ENCODE assay signal across 3 cellular contexts in genomic region chr20:35772563-35773058, GRCh38.
TF ChIP-seq lines count a peak whose summit lies in the region.

No MANE protein-coding gene starts in this region.

TF ChIP-seq in SK-N-SH, 30 proteins besides CTCF, POLR2A, EP300 and RAD21 (continued from another document):
- TF ChIP-seq FOXJ3 (CRISPR knock-in tag; IDR thresholded peaks at IDR 0.05) (no peak), PBX3 (IDR thresholded peaks at IDR 0.05) (no peak), TEAD4 (IDR thresholded peaks at IDR 0.05; ENCODE audit: borderline replicate concordance, insufficient read depth) (no peak), GATA2 (CRISPR knock-in tag; IDR thresholded peaks at IDR 0.05) (no peak), EZH2phosphoT487 (IDR thresholded peaks at IDR 0.05; ENCODE audit: borderline replicate concordance, low read depth) (no peak), CHD2 (IDR thresholded peaks at IDR 0.05; ENCODE audit: low read length, partially characterized antibody) (no peak), RXRA (IDR thresholded peaks at IDR 0.05; ENCODE audit: borderline replicate concordance, low read depth) (no peak), REST (IDR thresholded peaks at IDR 0.05; ENCODE audit: low read depth, low read length) (no peak), ZBTB33 (IDR thresholded peaks at IDR 0.05; ENCODE audit: borderline replicate concordance, low read depth) (no peak), YY1 (IDR thresholded peaks at IDR 0.05; ENCODE audit: low read depth) (no peak), MAX (IDR thresholded peaks at IDR 0.05; ENCODE audit: low read depth) (no peak), TCF12 (IDR thresholded peaks at IDR 0.05) (no peak)

TF ChIP-seq in SK-N-SH treated with all-trans-retinoic acid at 6 μM for 48 hours, 23 proteins besides CTCF, POLR2A, EP300 and RAD21 (continued from another document):
- no peak for TF ChIP-seq ZC3H10 (CRISPR knock-in tag; IDR thresholded peaks at IDR 0.05)
- no peak for TF ChIP-seq PPARA (CRISPR knock-in tag; IDR thresholded peaks at IDR 0.05; ENCODE audit: borderline replicate concordance)
- TF ChIP-seq ARNTL (CRISPR knock-in tag; IDR thresholded peaks at IDR 0.05; ENCODE audit: borderline replicate concordance, low read depth): no peak
- TF ChIP-seq ISL1 (CRISPR knock-in tag; IDR thresholded peaks at IDR 0.05): no peak
- TF ChIP-seq POU6F1 (CRISPR knock-in tag; IDR thresholded peaks at IDR 0.05; ENCODE audit: borderline replicate concordance, low read depth): no peak
- TF ChIP-seq ESRRG (CRISPR knock-in tag; IDR thresholded peaks at IDR 0.05): no peak
- no peak for TF ChIP-seq ZNF8 (CRISPR knock-in tag; IDR thresholded peaks at IDR 0.05)
- no peak for TF ChIP-seq CSRNP3 (CRISPR knock-in tag; IDR thresholded peaks at IDR 0.05)
- no peak for TF ChIP-seq BACH2 (CRISPR knock-in tag; IDR thresholded peaks at IDR 0.05; ENCODE audit: borderline replicate concordance)
TF ChIP-seq in SK-N-SH treated with all-trans-retinoic acid at 6 μM for 48 hours: peak in this region for 0.

TF ChIP-seq in HEK293T, 16 proteins besides CTCF, POLR2A, EP300 and RAD21 (continued from another document):
- TF ChIP-seq PKNOX1 (IDR thresholded peaks at IDR 0.05) (no peak), FOXM1 (IDR thresholded peaks at IDR 0.05; ENCODE audit: borderline replicate concordance) (no peak), SUZ12 (IDR thresholded peaks at IDR 0.05) (no peak), CTBP1 (IDR thresholded peaks at IDR 0.05; ENCODE audit: borderline replicate concordance) (no peak), L3MBTL2 (conservative IDR thresholded peaks at IDR 0.05) (no peak), SP1 (IDR thresholded peaks at IDR 0.05) (no peak), HDGF (IDR thresholded peaks at IDR 0.05; ENCODE audit: borderline replicate concordance) (no peak), ELF4 (IDR thresholded peaks at IDR 0.05) (no peak), FOXK2 (IDR thresholded peaks at IDR 0.05) (no peak), ARNT (IDR thresholded peaks at IDR 0.05) (no peak), TARDBP (IDR thresholded peaks at IDR 0.05) (no peak), ZNF384 (IDR thresholded peaks at IDR 0.05) (no peak), NFRKB (IDR thresholded peaks at IDR 0.05) (no peak), FOXA1 (IDR thresholded peaks at IDR 0.05) (no peak), BHLHE40 (IDR thresholded peaks at IDR 0.05; ENCODE audit: borderline replicate concordance) (no peak)
